Comparison of ENCODE assay signal across 13 cellular contexts in genomic region chr5:155700333-155700732, GRCh38.
DNase-seq lines count a peak whose midpoint lies in the region; ATAC-seq and TF ChIP-seq lines count a peak whose summit lies in the region.
"Had no signal": no experiment of that assay in that cellular context is flagged by ENCODE, and none has a peak within 500 bp of the region (broad histone marks: within the 10 kb centered on the region; RNA-seq: fewer than 3 reads in every experiment).

No MANE protein-coding gene starts in this region.

- no peak overlapping the region for H2AFZ ChIP-seq in SK-N-SH (ENCODE audit: low read depth)

- no peaks in the 10 kb centered on the region for H3K27me3 Mint-ChIP-seq in endothelial cell (ENCODE audit: unreplicated experiment)
- no peaks in the 10 kb centered on the region for H3K27me3 Mint-ChIP-seq in activated CD4-positive, alpha-beta T cell treated with anti-CD3 and anti-CD28 coated beads for 36 hours
- H3K27me3 Mint-ChIP-seq: activated CD4-positive, alpha-beta memory T cell treated with anti-CD3 and anti-CD28 coated beads, Interleukin-2, amount 10 ng/mL, durations not matched to agents 7 days and 5 days had no signal

- H3K4me1 Mint-ChIP-seq in endothelial cell (ENCODE audit: unreplicated experiment): no peaks in the 10 kb centered on the region
- H3K4me1 Mint-ChIP-seq in stimulated activated effector memory CD8-positive, alpha-beta T cell treated with anti-CD3 and anti-CD28 coated beads, Interleukin-12 subunit alpha, Interleukin-12 subunit beta, amount 100 ng/mL, for 72 hours: no peaks in the 10 kb centered on the region
- H3K4me1 Mint-ChIP-seq in activated CD4-positive, alpha-beta T cell treated with anti-CD3 and anti-CD28 coated beads for 36 hours: no peaks in the 10 kb centered on the region
- H3K4me1 Mint-ChIP-seq: activated CD4-positive, alpha-beta memory T cell treated with anti-CD3 and anti-CD28 coated beads, Interleukin-2, amount 10 ng/mL, durations not matched to agents 7 days and 5 days; naive thymus-derived CD4-positive, alpha-beta T cell had no signal

- no peak for DNase-seq in SK-N-SH
- peak; percentile 3 for DNase-seq in MV-4-11 (lab: John Stamatoyannopoulos, UW)
- peak; percentile 11 for DNase-seq in endothelial cell (ENCODE audit: low spot score)
- DNase-seq in stimulated activated effector memory CD8-positive, alpha-beta T cell treated with anti-CD3 and anti-CD28 coated beads, Interleukin-12 subunit alpha, Interleukin-12 subunit beta, amount 100 ng/mL, for 72 hours (ENCODE audit: low spot score in 2 of 2): no peak
- DNase-seq in activated CD4-positive, alpha-beta T cell treated with anti-CD3 and anti-CD28 coated beads for 36 hours: no peak
- no peak for DNase-seq in GF-D8 (lab: John Stamatoyannopoulos, UW)
- DNase-seq: activated CD4-positive, alpha-beta memory T cell treated with anti-CD3 and anti-CD28 coated beads, Interleukin-2, amount 10 ng/mL, durations not matched to agents 7 days and 5 days; naive thymus-derived CD4-positive, alpha-beta T cell; NCI-H1436; spleen had no signal

- no peaks in the 10 kb centered on the region for H3F3A ChIP-seq in SK-N-SH (replicated peaks; ENCODE audit: insufficient read depth)

- no peak overlapping the region for H3K9ac ChIP-seq in SK-N-SH
- H3K9ac ChIP-seq: BLaER1 treated with 17β-estradiol and CSF1 and Interleukin-3, amounts not matched to agents 10 nM and 100 nM had no signal

- POLR2A ChIA-PET in SK-N-SH (lab: Yijun Ruan, JAX): no interaction called here
- POLR2A ChIA-PET in activated CD4-positive, alpha-beta T cell treated with anti-CD3 and anti-CD28 coated beads for 36 hours (lab: Charles Lee): no interaction called here

- H3K36me3 ChIP-seq in SK-N-SH (replicated peaks in 1 of 2; ENCODE audit: control insufficient read depth in 1 of 2, insufficient read depth in 2 of 2, low read length in 1 of 2): no peaks in the 10 kb centered on the region
- H3K36me3 ChIP-seq: BLaER1 treated with 17β-estradiol and CSF1 and Interleukin-3, amounts not matched to agents 10 nM and 100 nM; spleen had no signal

- no peak overlapping the region for H3K27ac Mint-ChIP-seq in endothelial cell (ENCODE audit: unreplicated experiment)
- H3K27ac Mint-ChIP-seq in stimulated activated effector memory CD8-positive, alpha-beta T cell treated with anti-CD3 and anti-CD28 coated beads, Interleukin-12 subunit alpha, Interleukin-12 subunit beta, amount 100 ng/mL, for 72 hours: no peak overlapping the region
- H3K27ac Mint-ChIP-seq in activated CD4-positive, alpha-beta T cell treated with anti-CD3 and anti-CD28 coated beads for 36 hours: no peak overlapping the region
- H3K27ac Mint-ChIP-seq: activated CD4-positive, alpha-beta memory T cell treated with anti-CD3 and anti-CD28 coated beads, Interleukin-2, amount 10 ng/mL, durations not matched to agents 7 days and 5 days; naive thymus-derived CD4-positive, alpha-beta T cell had no signal

- H3K9me3 ChIP-seq in SK-N-SH: no peaks in the 10 kb centered on the region
- H3K9me3 ChIP-seq: BLaER1 treated with 17β-estradiol and CSF1 and Interleukin-3, amounts not matched to agents 10 nM and 100 nM had no signal

- no peaks in the 10 kb centered on the region for H4K20me1 ChIP-seq in SK-N-SH (ENCODE audit: insufficient read depth)
- H4K20me1 ChIP-seq: BLaER1 treated with 17β-estradiol and CSF1 and Interleukin-3, amounts not matched to agents 10 nM and 100 nM had no signal

- no peaks in the 10 kb centered on the region for H3K9me3 Mint-ChIP-seq in endothelial cell (ENCODE audit: unreplicated experiment)
- H3K9me3 Mint-ChIP-seq in stimulated activated effector memory CD8-positive, alpha-beta T cell treated with anti-CD3 and anti-CD28 coated beads, Interleukin-12 subunit alpha, Interleukin-12 subunit beta, amount 100 ng/mL, for 72 hours: no peaks in the 10 kb centered on the region
- no peaks in the 10 kb centered on the region for H3K9me3 Mint-ChIP-seq in activated CD4-positive, alpha-beta T cell treated with anti-CD3 and anti-CD28 coated beads for 36 hours (ENCODE audit: low read depth)
- H3K9me3 Mint-ChIP-seq: activated CD4-positive, alpha-beta memory T cell treated with anti-CD3 and anti-CD28 coated beads, Interleukin-2, amount 10 ng/mL, durations not matched to agents 7 days and 5 days had no signal

- ATAC-seq in SK-N-SH treated with all-trans-retinoic acid at 6 μM for 48 hours: no peak
- ATAC-seq in stimulated activated effector memory CD8-positive, alpha-beta T cell treated with anti-CD3 and anti-CD28 coated beads, Interleukin-12 subunit alpha, Interleukin-12 subunit beta, amount 100 ng/mL, for 72 hours: peak; percentile 38
- ATAC-seq in activated CD4-positive, alpha-beta T cell treated with anti-CD3 and anti-CD28 coated beads for 36 hours: no peak
- ATAC-seq in HG03139 (IDR thresholded peaks at IDR 0.05; ENCODE audit: unreplicated experiment): no peak
- ATAC-seq: naive thymus-derived CD4-positive, alpha-beta T cell had no signal

- H3K36me3 Mint-ChIP-seq in endothelial cell (ENCODE audit: low read depth, unreplicated experiment): no peaks in the 10 kb centered on the region
- no peaks in the 10 kb centered on the region for H3K36me3 Mint-ChIP-seq in stimulated activated effector memory CD8-positive, alpha-beta T cell treated with anti-CD3 and anti-CD28 coated beads, Interleukin-12 subunit alpha, Interleukin-12 subunit beta, amount 100 ng/mL, for 72 hours
- no peaks in the 10 kb centered on the region for H3K36me3 Mint-ChIP-seq in activated CD4-positive, alpha-beta T cell treated with anti-CD3 and anti-CD28 coated beads for 36 hours (ENCODE audit: low read depth)
- H3K36me3 Mint-ChIP-seq: naive thymus-derived CD4-positive, alpha-beta T cell had no signal

- intact Hi-C loops in activated CD4-positive, alpha-beta T cell treated with anti-CD3 and anti-CD28 coated beads for 36 hours (cut with DNase I, micrococcal nuclease): no loop called here

- H3K27ac ChIP-seq in SK-N-SH (ENCODE audit: low read depth in 2 of 2, low read length in 1 of 2): no peak overlapping the region
- H3K27ac ChIP-seq: BLaER1 treated with 17β-estradiol and CSF1 and Interleukin-3, amounts not matched to agents 10 nM and 100 nM; spleen had no signal

- H3K9me2 ChIP-seq in SK-N-SH: no peaks in the 10 kb centered on the region

- no peak for TF ChIP-seq EP300 in SK-N-SH (IDR thresholded peaks at IDR 0.05; ENCODE audit: borderline replicate concordance in 1 of 2, low read depth in 1 of 2, low read length in 1 of 2)

- H3K4me1 ChIP-seq in SK-N-SH (ENCODE audit: control insufficient read depth in 1 of 2, insufficient read depth in 2 of 2, low read depth in 1 of 2, low read length in 1 of 2): no peaks in the 10 kb centered on the region
- H3K4me1 ChIP-seq: BLaER1 treated with 17β-estradiol and CSF1 and Interleukin-3, amounts not matched to agents 10 nM and 100 nM; spleen had no signal

- CTCF ChIA-PET in SK-N-SH (lab: Yijun Ruan, JAX): interaction anchor here (0.8 kb wide), 1 partner anchor 45 kb away, joined by 3 read pairs; no protein-coding TSS in a partner anchor
- CTCF ChIA-PET in activated CD4-positive, alpha-beta T cell treated with anti-CD3 and anti-CD28 coated beads for 36 hours (lab: Charles Lee): interaction anchor here (0.6 kb wide), 1 partner anchor 178 kb away, joined by 3 read pairs; no protein-coding TSS in a partner anchor

- WGBS in SK-N-SH (ENCODE audit: low lambda C conversion rate): 3% methylated on average over 3 of the region's 3 CpGs

- H3K27me3 ChIP-seq in SK-N-SH (ENCODE audit: insufficient read depth): no peaks in the 10 kb centered on the region
- H3K27me3 ChIP-seq: BLaER1 treated with 17β-estradiol and CSF1 and Interleukin-3, amounts not matched to agents 10 nM and 100 nM; spleen had no signal

- no peak overlapping the region for H3K4me2 ChIP-seq in SK-N-SH
- H3K4me2 ChIP-seq: BLaER1 treated with 17β-estradiol and CSF1 and Interleukin-3, amounts not matched to agents 10 nM and 100 nM had no signal

- TF ChIP-seq RAD21 in SK-N-SH (IDR thresholded peaks at IDR 0.05; ENCODE audit: low read length): peak; percentile 40

- no peak overlapping the region for H3K4me3 ChIP-seq in SK-N-SH (ENCODE audit: low read depth in 2 of 2, low read length in 1 of 2)
- H3K4me3 ChIP-seq: BLaER1 treated with 17β-estradiol and CSF1 and Interleukin-3, amounts not matched to agents 10 nM and 100 nM; spleen had no signal

- TF ChIP-seq CTCF in SK-N-SH (IDR thresholded peaks at IDR 0.05) (no peak), endothelial cell (IDR thresholded peaks at IDR 0.05; ENCODE audit: unreplicated experiment) (peak; percentile 14)

- no peak overlapping the region for H3K4me3 Mint-ChIP-seq in endothelial cell (ENCODE audit: unreplicated experiment)
- no peak overlapping the region for H3K4me3 Mint-ChIP-seq in stimulated activated effector memory CD8-positive, alpha-beta T cell treated with anti-CD3 and anti-CD28 coated beads, Interleukin-12 subunit alpha, Interleukin-12 subunit beta, amount 100 ng/mL, for 72 hours
- no peak overlapping the region for H3K4me3 Mint-ChIP-seq in activated CD4-positive, alpha-beta T cell treated with anti-CD3 and anti-CD28 coated beads for 36 hours
- H3K4me3 Mint-ChIP-seq: activated CD4-positive, alpha-beta memory T cell treated with anti-CD3 and anti-CD28 coated beads, Interleukin-2, amount 10 ng/mL, durations not matched to agents 7 days and 5 days; naive thymus-derived CD4-positive, alpha-beta T cell had no signal

- H3K79me2 ChIP-seq in SK-N-SH (ENCODE audit: insufficient read depth): no peaks in the 10 kb centered on the region

TF ChIP-seq in SK-N-SH, 30 proteins besides CTCF, POLR2A, EP300 and RAD21 (continues in another document):
- TF ChIP-seq POLR2AphosphoS5 (IDR thresholded peaks at IDR 0.05; ENCODE audit: low read depth, low read length) (no peak), ELF1 (IDR thresholded peaks at IDR 0.05) (no peak), USF2 (IDR thresholded peaks at IDR 0.05; ENCODE audit: borderline replicate concordance, low read depth, low read length) (no peak)

TF ChIP-seq in SK-N-SH treated with all-trans-retinoic acid at 6 μM for 48 hours, 23 proteins besides CTCF, POLR2A, EP300 and RAD21 (continues in another document):
- TF ChIP-seq ISL1 (CRISPR knock-in tag; IDR thresholded peaks at IDR 0.05) (no peak), TCF4 (CRISPR knock-in tag; IDR thresholded peaks at IDR 0.05; ENCODE audit: borderline replicate concordance) (no peak), ZNF70 (CRISPR knock-in tag; IDR thresholded peaks at IDR 0.05) (no peak), POU6F1 (CRISPR knock-in tag; IDR thresholded peaks at IDR 0.05; ENCODE audit: borderline replicate concordance, low read depth) (no peak)

Comparison
In these comparisons a context has a peak if more than half of its experiments do, and no peak if none do; other contexts are left out.
1. DNase-seq: peak in MV-4-11 (single experiment) and endothelial cell (single experiment); none in SK-N-SH (single experiment), stimulated activated effector memory CD8-positive, alpha-beta T cell treated with anti-CD3 and anti-CD28 coated beads, Interleukin-12 subunit alpha, Interleukin-12 subunit beta, amount 100 ng/mL, for 72 hours (0 of 2), activated CD4-positive, alpha-beta T cell treated with anti-CD3 and anti-CD28 coated beads for 36 hours (single experiment) and GF-D8 (single experiment).